1 cellular context compared by ENCODE assay signal in the genomic region with DNA sequence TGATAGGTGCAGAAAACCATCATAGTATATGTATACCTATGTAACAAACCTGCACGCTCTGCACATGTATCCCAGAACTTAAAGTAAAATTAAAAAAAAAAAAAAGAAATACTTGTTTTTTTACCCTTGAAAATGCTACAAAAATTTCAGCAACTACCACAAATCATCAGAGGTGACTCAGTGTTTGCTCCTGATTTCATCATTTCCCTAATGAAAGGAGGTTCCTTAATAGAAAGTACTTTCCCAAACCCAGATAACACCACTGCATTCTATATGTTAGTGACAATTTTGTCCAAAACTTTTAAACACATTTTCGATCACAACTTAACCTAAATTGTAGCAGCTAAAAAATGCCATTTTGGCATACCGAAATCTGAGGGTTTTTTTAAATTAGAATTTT.
A peak's percentile ranks its signal among the peaks of the same experiment; 100 is the strongest.
TF ChIP-seq lines count a peak whose summit lies in the region.

No MANE protein-coding gene starts in this region.

TF ChIP-seq in K562, 482 proteins besides CTCF, POLR2A, EP300 and RAD21 (continued from another document):
- TF ChIP-seq MYNN (IDR thresholded peaks at IDR 0.05) (no peak), MYNN (CRISPR knock-in tag; IDR thresholded peaks at IDR 0.05) (no peak), ZNF445 (CRISPR knock-in tag; IDR thresholded peaks at IDR 0.05; ENCODE audit: low read depth) (no peak), EP400 (IDR thresholded peaks at IDR 0.05) (no peak), MEIS2 (IDR thresholded peaks at IDR 0.05; ENCODE audit: partially characterized antibody) (peak; percentile 46), CCAR2 (IDR thresholded peaks at IDR 0.05; ENCODE audit: low read depth, low read length) (no peak), POU5F1 (IDR thresholded peaks at IDR 0.05; ENCODE audit: borderline replicate concordance, low read depth, low read length, partially characterized antibody) (no peak), MLLT1 (IDR thresholded peaks at IDR 0.05) (no peak), TAF7 (tag; IDR thresholded peaks at IDR 0.05) (no peak), MTF1 (CRISPR knock-in tag; IDR thresholded peaks at IDR 0.05; ENCODE audit: borderline replicate concordance) (no peak), ZNF41 (CRISPR knock-in tag; conservative IDR thresholded peaks at IDR 0.05) (no peak), MCM7 (IDR thresholded peaks at IDR 0.05) (no peak), SLC30A9 (CRISPR knock-in tag; IDR thresholded peaks at IDR 0.05) (no peak), EHMT2 (IDR thresholded peaks at IDR 0.05) (no peak), CHD4 (IDR thresholded peaks at IDR 0.05; ENCODE audit: insufficient read depth, insufficient replicate concordance, low read depth, low read length, poor library complexity, severe bottlenecking) (no peak), SNRNP70 (optimal IDR thresholded peaks at IDR 0.05; ENCODE audit: low read depth, low read length) (no peak), TRIM24 (IDR thresholded peaks at IDR 0.05) (peak in 1 of 2 experiments; percentile 40; a peak in 1 of 4 replicates), ILF3 (IDR thresholded peaks at IDR 0.05; ENCODE audit: borderline replicate concordance) (no peak), SMAD2 (IDR thresholded peaks at IDR 0.05; ENCODE audit: low read depth, low read length) (no peak), HCFC1 (IDR thresholded peaks at IDR 0.05; ENCODE audit: low read depth, low read length) (no peak), GATAD2A (IDR thresholded peaks at IDR 0.05) (no peak), ZFPM2 (CRISPR knock-in tag; IDR thresholded peaks at IDR 0.05) (no peak), TEAD1 (CRISPR knock-in tag; IDR thresholded peaks at IDR 0.05) (no peak), ZNF76 (CRISPR knock-in tag; IDR thresholded peaks at IDR 0.05; ENCODE audit: borderline replicate concordance) (no peak), CBX1 (IDR thresholded peaks at IDR 0.05; ENCODE audit: low read depth) (no peak), PKNOX1 (IDR thresholded peaks at IDR 0.05) (peak; percentile 6; the same call in 1 of the 2 replicates), HOXB6 (CRISPR knock-in tag; IDR thresholded peaks at IDR 0.05; ENCODE audit: borderline replicate concordance) (no peak), ZNF740 (CRISPR knock-in tag; IDR thresholded peaks at IDR 0.05) (no peak), ZNF740 (tag; IDR thresholded peaks at IDR 0.05) (no peak), ELF4 (CRISPR knock-in tag; IDR thresholded peaks at IDR 0.05) (no peak), JUND (IDR thresholded peaks at IDR 0.05; ENCODE audit: borderline replicate concordance, low read depth, low read length) (peak; percentile 42; the same call in 1 of the 2 replicates), JUND (tag; IDR thresholded peaks at IDR 0.05; ENCODE audit: borderline replicate concordance, low read depth, low read length) (no peak), CEBPG (CRISPR knock-in tag; IDR thresholded peaks at IDR 0.05) (peak; percentile 32; the same call in 1 of the 2 replicates), CEBPG (tag; conservative IDR thresholded peaks at IDR 0.05 in 1 of 2, IDR thresholded peaks at IDR 0.05 in 1 of 2) (peak; percentile 66 to 92), ZNF12 (CRISPR knock-in tag; IDR thresholded peaks at IDR 0.05) (no peak), NCOA2 (IDR thresholded peaks at IDR 0.05; ENCODE audit: partially characterized antibody in 2 of 2) (no peak), ZNF75A (CRISPR knock-in tag; IDR thresholded peaks at IDR 0.05) (no peak), GABPA (tag; conservative IDR thresholded peaks at IDR 0.05; ENCODE audit: low read depth) (no peak; the same call in 1 of the 2 replicates), TAF15 (IDR thresholded peaks at IDR 0.05; ENCODE audit: low read depth, low read length) (no peak), RBM34 (IDR thresholded peaks at IDR 0.05; ENCODE audit: borderline replicate concordance, insufficient read depth, low read length) (no peak), ETV6 (IDR thresholded peaks at IDR 0.05; ENCODE audit: borderline replicate concordance in 1 of 2, low read depth in 2 of 2, low read length in 1 of 2) (no peak), ETV6 (CRISPR knock-in tag; IDR thresholded peaks at IDR 0.05; ENCODE audit: borderline replicate concordance) (no peak), POLR2H (tag; IDR thresholded peaks at IDR 0.05; ENCODE audit: low read depth) (peak; percentile 53; the same call in 1 of the 2 replicates), MAFF (IDR thresholded peaks at IDR 0.05; ENCODE audit: low read length) (no peak), ATF7 (IDR thresholded peaks at IDR 0.05) (no peak), FOSL1 (tag; conservative IDR thresholded peaks at IDR 0.05) (peak; percentile 60), POLR2AphosphoS2 (IDR thresholded peaks at IDR 0.05; ENCODE audit: low read length) (no peak), MBD1 (CRISPR knock-in tag; IDR thresholded peaks at IDR 0.05) (no peak)
- TF ChIP-seq, protein P1, sequence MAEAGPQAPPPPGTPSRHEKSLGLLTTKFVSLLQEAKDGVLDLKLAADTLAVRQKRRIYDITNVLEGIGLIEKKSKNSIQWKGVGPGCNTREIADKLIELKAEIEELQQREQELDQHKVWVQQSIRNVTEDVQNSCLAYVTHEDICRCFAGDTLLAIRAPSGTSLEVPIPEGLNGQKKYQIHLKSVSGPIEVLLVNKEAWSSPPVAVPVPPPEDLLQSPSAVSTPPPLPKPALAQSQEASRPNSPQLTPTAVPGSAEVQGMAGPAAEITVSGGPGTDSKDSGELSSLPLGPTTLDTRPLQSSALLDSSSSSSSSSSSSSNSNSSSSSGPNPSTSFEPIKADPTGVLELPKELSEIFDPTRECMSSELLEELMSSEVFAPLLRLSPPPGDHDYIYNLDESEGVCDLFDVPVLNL (CRISPR knock-in tag; IDR thresholded peaks at IDR 0.05; ENCODE audit: low read depth): no peak
- TF ChIP-seq, protein P2, sequence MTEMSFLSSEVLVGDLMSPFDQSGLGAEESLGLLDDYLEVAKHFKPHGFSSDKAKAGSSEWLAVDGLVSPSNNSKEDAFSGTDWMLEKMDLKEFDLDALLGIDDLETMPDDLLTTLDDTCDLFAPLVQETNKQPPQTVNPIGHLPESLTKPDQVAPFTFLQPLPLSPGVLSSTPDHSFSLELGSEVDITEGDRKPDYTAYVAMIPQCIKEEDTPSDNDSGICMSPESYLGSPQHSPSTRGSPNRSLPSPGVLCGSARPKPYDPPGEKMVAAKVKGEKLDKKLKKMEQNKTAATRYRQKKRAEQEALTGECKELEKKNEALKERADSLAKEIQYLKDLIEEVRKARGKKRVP (CRISPR knock-in tag; IDR thresholded peaks at IDR 0.05): peak; percentile 77
- TF ChIP-seq, protein P3, sequence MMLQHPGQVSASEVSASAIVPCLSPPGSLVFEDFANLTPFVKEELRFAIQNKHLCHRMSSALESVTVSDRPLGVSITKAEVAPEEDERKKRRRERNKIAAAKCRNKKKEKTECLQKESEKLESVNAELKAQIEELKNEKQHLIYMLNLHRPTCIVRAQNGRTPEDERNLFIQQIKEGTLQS (IDR thresholded peaks at IDR 0.05): peak; percentile 60; the same call in 1 of the 2 replicates
- TF ChIP-seq, protein P3 (CRISPR knock-in tag; conservative IDR thresholded peaks at IDR 0.05): no peak
- TF ChIP-seq, protein P4, sequence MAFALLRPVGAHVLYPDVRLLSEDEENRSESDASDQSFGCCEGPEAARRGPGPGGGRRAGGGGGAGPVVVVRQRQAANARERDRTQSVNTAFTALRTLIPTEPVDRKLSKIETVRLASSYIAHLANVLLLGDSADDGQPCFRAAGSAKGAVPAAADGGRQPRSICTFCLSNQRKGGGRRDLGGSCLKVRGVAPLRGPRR (CRISPR knock-in tag; IDR thresholded peaks at IDR 0.05): no peak
- TF ChIP-seq, protein P5, sequence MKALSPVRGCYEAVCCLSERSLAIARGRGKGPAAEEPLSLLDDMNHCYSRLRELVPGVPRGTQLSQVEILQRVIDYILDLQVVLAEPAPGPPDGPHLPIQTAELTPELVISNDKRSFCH (CRISPR knock-in tag; IDR thresholded peaks at IDR 0.05): no peak
- TF ChIP-seq, protein P5 (tag; IDR thresholded peaks at IDR 0.05): no peak
